ENCODE assay signal across 8 cellular contexts in genomic region chr7:158976468-158976848, GRCh38.
A peak's percentile ranks its signal among the peaks of the same experiment; 100 is the strongest.
DNase-seq lines count a peak whose midpoint lies in the region; ATAC-seq and TF ChIP-seq lines count a peak whose summit lies in the region.

No MANE protein-coding gene starts in this region.

- peaks cover 6 to 23% (median 12%) of the 10 kb centered on the region in 4 donors for H3K4me1 Mint-ChIP-seq in CD4-positive, CD25-positive, alpha-beta regulatory T cell
- H3K4me1 Mint-ChIP-seq in central memory CD8-positive, alpha-beta T cell, result peaks cover 16% of the 10 kb centered on the region
- H3K4me1 Mint-ChIP-seq in naive thymus-derived CD4-positive, alpha-beta T cell, result peaks cover 11 to 23% (median 20%) of the 10 kb centered on the region in 7 donors

- no peak for TF ChIP-seq CTCF in RWPE1 (conservative IDR thresholded peaks at IDR 0.05; ENCODE audit: low read depth)

- H3K36me3 ChIP-seq in CD4-positive, CD25-positive, alpha-beta regulatory T cell (ENCODE audit: control insufficient read depth, insufficient read depth, low read length), result no peaks in the 10 kb centered on the region
- H3K36me3 ChIP-seq in naive thymus-derived CD4-positive, alpha-beta T cell (ENCODE audit: control insufficient read depth in 2 of 3, insufficient read depth in 3 of 3, low read length in 3 of 3), result no peaks in the 10 kb centered on the region

- peaks cover 16% of the 10 kb centered on the region for H3K4me1 ChIP-seq in CD4-positive, CD25-positive, alpha-beta regulatory T cell (ENCODE audit: control insufficient read depth, insufficient read depth, low read length, poor library complexity, severe bottlenecking)
- peaks cover 9 to 11% of the 10 kb centered on the region in 2 donors for H3K4me1 ChIP-seq in naive thymus-derived CD4-positive, alpha-beta T cell (ENCODE audit: control insufficient read depth in 2 of 2, insufficient read depth in 2 of 2, low read length in 2 of 2)

- intact Hi-C loops in naive thymus-derived CD4-positive, alpha-beta T cell (cut with micrococcal nuclease), result loop anchor here (2.0 to 10.0 kb wide), 7 partner anchors 194 to 1102 kb away; partner anchors contain the start of gene NCAPG2 (in 1 of the 2)

- no peaks in the 10 kb centered on the region for H3K36me3 Mint-ChIP-seq in CD4-positive, CD25-positive, alpha-beta regulatory T cell
- peaks cover 6% of the 10 kb centered on the region for H3K36me3 Mint-ChIP-seq in central memory CD8-positive, alpha-beta T cell (ENCODE audit: insufficient read depth)
- H3K36me3 Mint-ChIP-seq in naive thymus-derived CD4-positive, alpha-beta T cell, result no peaks in the 10 kb centered on the region

- peaks cover 0 to 6% (median 0%) of the 10 kb centered on the region in 7 donors for H3K9me3 Mint-ChIP-seq in CD4-positive, CD25-positive, alpha-beta regulatory T cell
- no peaks in the 10 kb centered on the region for H3K9me3 Mint-ChIP-seq in central memory CD8-positive, alpha-beta T cell
- H3K9me3 Mint-ChIP-seq in naive thymus-derived CD4-positive, alpha-beta T cell, result peaks cover 0 to 12% (median 2%) of the 10 kb centered on the region in 11 donors

- peaks cover 3 to 8% of the 10 kb centered on the region in 2 experiments for H3K9me3 ChIP-seq in CD4-positive, CD25-positive, alpha-beta regulatory T cell (ENCODE audit: control insufficient read depth in 2 of 2, low read length in 2 of 2)
- H3K9me3 ChIP-seq in naive thymus-derived CD4-positive, alpha-beta T cell (ENCODE audit: control insufficient read depth in 2 of 3, low read length in 3 of 3), result peaks cover 0 to 9% (median 0%) of the 10 kb centered on the region in 3 experiments

- DNase-seq in CD4-positive, CD25-positive, alpha-beta regulatory T cell, result no peak
- no peak for DNase-seq in central memory CD8-positive, alpha-beta T cell (ENCODE audit: low spot score in 2 of 2)
- no peak for DNase-seq in naive thymus-derived CD4-positive, alpha-beta T cell
- DNase-seq in NCI-H1694 treated with DMSO at 0.1 percent for 48 hours (lab: John Stamatoyannopoulos, UW) (no peak), putamen (ENCODE audit: low spot score) (no peak), RWPE1 (ENCODE audit: low spot score) (no peak)

- peak overlapping the region; percentile 56 to 93 (median 92) for H3K4me3 Mint-ChIP-seq in CD4-positive, CD25-positive, alpha-beta regulatory T cell
- H3K4me3 Mint-ChIP-seq in central memory CD8-positive, alpha-beta T cell, result peak overlapping the region; percentile 79
- peak overlapping the region; percentile 74 to 94 (median 88) for H3K4me3 Mint-ChIP-seq in naive thymus-derived CD4-positive, alpha-beta T cell

- no peaks in the 10 kb centered on the region for H3K27me3 ChIP-seq in CD4-positive, CD25-positive, alpha-beta regulatory T cell (ENCODE audit: control insufficient read depth, insufficient read depth, low read length)
- no peaks in the 10 kb centered on the region for H3K27me3 ChIP-seq in naive thymus-derived CD4-positive, alpha-beta T cell (ENCODE audit: control insufficient read depth in 2 of 2, insufficient read depth in 2 of 2, low read length in 2 of 2)

- H3K27ac Mint-ChIP-seq in CD4-positive, CD25-positive, alpha-beta regulatory T cell, result peak overlapping the region in 2 of 3 donors; percentile 71 to 96
- H3K27ac Mint-ChIP-seq in central memory CD8-positive, alpha-beta T cell (ENCODE audit: low read depth), result peak overlapping the region; percentile 83
- H3K27ac Mint-ChIP-seq in naive thymus-derived CD4-positive, alpha-beta T cell, result peak overlapping the region; percentile 72 to 93 (median 83)

- ATAC-seq in CD4-positive, CD25-positive, alpha-beta regulatory T cell (ENCODE audit: low read depth in 2 of 2), result peak; percentile 12 to 14
- ATAC-seq in GM21381 (IDR thresholded peaks at IDR 0.05; ENCODE audit: unreplicated experiment) (peak; percentile 40), HG03575 (IDR thresholded peaks at IDR 0.05; ENCODE audit: extremely low read depth, insufficient number of reproducible peaks, low FRiP score, unreplicated experiment) (peak; percentile 15)
- peak; percentile 12 for ATAC-seq in central memory CD8-positive, alpha-beta T cell (replicated peaks; ENCODE audit: extremely low read depth, poor library complexity, severe bottlenecking)
- ATAC-seq in naive thymus-derived CD4-positive, alpha-beta T cell, result peak; percentile 35

- peak overlapping the region; percentile 86 for H3K4me3 ChIP-seq in CD4-positive, CD25-positive, alpha-beta regulatory T cell (ENCODE audit: low read depth, low read length)
- peak overlapping the region; percentile 55 for H3K4me3 ChIP-seq in naive thymus-derived CD4-positive, alpha-beta T cell (ENCODE audit: low read length)

- POLR2A ChIA-PET in naive thymus-derived CD4-positive, alpha-beta T cell (lab: Charles Lee), result interaction anchor here (0.9 to 2.4 kb wide), 8 partner anchors 15 to 281 kb away, joined by 3 to 12 read pairs (median 4); partner anchors contain the start of genes ESYT2 and NCAPG2
- POLR2A ChIA-PET in RWPE1 (lab: Yijun Ruan, JAX; ENCODE audit: low non-redundant PET), result no interaction called here

- H3K27ac ChIP-seq in CD4-positive, CD25-positive, alpha-beta regulatory T cell (ENCODE audit: insufficient read depth, low read length, poor library complexity, severe bottlenecking), result no peak overlapping the region
- peak overlapping the region; percentile 57 for H3K27ac ChIP-seq in naive thymus-derived CD4-positive, alpha-beta T cell (ENCODE audit: low read depth, low read length)
- no peak overlapping the region for H3K27ac ChIP-seq in RWPE1

- CTCF ChIA-PET in naive thymus-derived CD4-positive, alpha-beta T cell (lab: Charles Lee), result interaction anchor here (0.6 to 6.0 kb wide), 24 partner anchors 8 to 410 kb away, joined by 3 to 97 read pairs (median 5); partner anchors contain the start of gene NCAPG2
- CTCF ChIA-PET in RWPE1 (lab: Yijun Ruan, JAX), result interaction anchor here (0.6 to 1.4 kb wide), 8 partner anchors 9 to 287 kb away, joined by 3 to 7 read pairs (median 4); no protein-coding TSS in a partner anchor

- H3K27me3 Mint-ChIP-seq in CD4-positive, CD25-positive, alpha-beta regulatory T cell, result no peaks in the 10 kb centered on the region
- no peaks in the 10 kb centered on the region for H3K27me3 Mint-ChIP-seq in central memory CD8-positive, alpha-beta T cell
- no peaks in the 10 kb centered on the region for H3K27me3 Mint-ChIP-seq in naive thymus-derived CD4-positive, alpha-beta T cell
